Comparison of ENCODE assay signal across 9 cellular contexts in the genomic region with DNA sequence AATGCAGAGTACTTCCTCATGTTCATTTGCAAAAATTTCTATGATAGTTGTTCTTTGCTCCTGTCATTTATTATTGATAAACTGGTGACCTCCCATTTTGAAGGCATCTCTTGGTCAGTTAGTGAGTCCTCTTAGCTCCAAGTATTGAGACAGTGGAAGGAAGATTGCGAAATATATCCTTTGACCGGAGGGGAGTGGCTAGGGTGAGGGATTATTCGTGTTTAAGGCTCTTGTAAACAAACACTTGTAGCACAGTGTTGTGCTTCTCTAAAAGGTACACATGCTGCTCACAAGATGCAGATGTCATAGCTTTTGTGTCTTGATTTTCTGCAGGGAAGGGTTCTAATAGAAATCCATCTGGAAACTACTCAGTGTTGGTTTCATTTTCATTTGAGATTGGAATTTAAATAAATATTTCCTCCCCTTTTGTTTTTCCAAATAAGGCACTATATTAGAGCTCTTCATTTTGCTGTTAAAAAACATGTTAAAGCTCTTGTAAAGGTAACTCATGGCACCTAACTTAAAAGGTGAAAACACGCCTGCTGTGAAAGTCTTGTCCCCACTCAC. TPM values are rescaled to one million over a fixed set of nuclear protein-coding genes. Genes with fewer than 3 reads are reported as not detected.
A peak's percentile ranks its signal among the peaks of the same experiment; 100 is the strongest.
DNase-seq lines count a peak whose midpoint lies in the region; ATAC-seq, FAIRE-seq and TF ChIP-seq lines count a peak whose summit lies in the region.
"Had no signal": no experiment of that assay in that cellular context is flagged by ENCODE, and none has a peak within 500 bp of the region (broad histone marks: within the 10 kb centered on the region; RNA-seq: fewer than 3 reads in every experiment).

No MANE protein-coding gene starts in this region.

- H3K9ac ChIP-seq in endothelial cell of umbilical vein (replicated peaks; ENCODE audit: extremely low read depth, insufficient read depth, low read length), result peak overlapping the region; percentile 1

- H3K27ac ChIP-seq in endothelial cell of umbilical vein (ENCODE audit: insufficient read depth, low read depth, low read length) (peak overlapping the region; percentile 23), neutrophil (peak overlapping the region; percentile 71)

- POLR2A ChIA-PET in endothelial cell of umbilical vein (lab: Charles Lee), result interaction anchor here (1.0 to 1.5 kb wide), 2 partner anchors 22 to 89 kb away, joined by 3 to 4 read pairs; partner anchors contain the start of genes SYAP1 and TXLNG

- no peaks in the 10 kb centered on the region for H3K9me3 Mint-ChIP-seq in Calu3 (ENCODE audit: low read depth, unreplicated experiment)

- H2AFZ ChIP-seq in endothelial cell of umbilical vein (ENCODE audit: low read depth, low read length), result no peak overlapping the region

- no peaks in the 10 kb centered on the region for H3K36me3 ChIP-seq in endothelial cell of umbilical vein (ENCODE audit: control insufficient read depth in 2 of 2, extremely low read depth in 1 of 2, insufficient read depth in 2 of 2, low read length in 2 of 2)
- no peaks in the 10 kb centered on the region for H3K36me3 ChIP-seq in neutrophil

- no peaks in the 10 kb centered on the region for H4K20me1 ChIP-seq in endothelial cell of umbilical vein (replicated peaks; ENCODE audit: control insufficient read depth, extremely low read depth, insufficient read depth, low read length)

- peaks cover 31% of the 10 kb centered on the region for H3K79me2 ChIP-seq in endothelial cell of umbilical vein (ENCODE audit: control insufficient read depth, insufficient read depth, low read length)

- H3K9me1 ChIP-seq in endothelial cell of umbilical vein (replicated peaks; ENCODE audit: control insufficient read depth, extremely low read depth, insufficient read depth, low read length), result no peaks in the 10 kb centered on the region

- peak overlapping the region; percentile 72 for H3K4me2 ChIP-seq in endothelial cell of umbilical vein (ENCODE audit: insufficient read depth, low read length)

- H3K4me3 ChIP-seq in endothelial cell of umbilical vein (replicated peaks in 1 of 3; ENCODE audit: insufficient read depth in 1 of 3, low read depth in 1 of 3, low read length in 3 of 3), result peak overlapping the region in 2 of 3 experiments; percentile 15 to 35
- H3K4me3 ChIP-seq in neutrophil (ENCODE audit: low read depth in 1 of 2, low read length in 1 of 2), result peak overlapping the region; percentile 24 to 54

- intact Hi-C loops in Calu3 (cut with micrococcal nuclease; ENCODE audit: unreplicated experiment), result loop anchor here (1.0 kb wide), 1 partner anchor 59 kb away; no protein-coding TSS in a partner anchor
- intact Hi-C loops in endothelial cell of umbilical vein (cut with micrococcal nuclease), result no loop called here

- TF ChIP-seq CTCF in Calu3 (IDR thresholded peaks at IDR 0.05; ENCODE audit: unreplicated experiment) (no peak), endothelial cell of umbilical vein (IDR thresholded peaks at IDR 0.05; ENCODE audit: extremely low read depth in 1 of 2, insufficient read depth in 1 of 2, low read depth in 1 of 2, low read length in 2 of 2) (no peak), neutrophil (IDR thresholded peaks at IDR 0.05) (no peak)

- CTCF ChIA-PET in Calu3 (lab: Charles Lee) (interaction anchor here (1.6 kb wide), 1 partner anchor 23 kb away, joined by 4 read pairs; no protein-coding TSS in a partner anchor), endothelial cell of umbilical vein (lab: Charles Lee) (interaction anchor here (0.9 to 1.9 kb wide), 14 partner anchors 10 to 238 kb away, joined by 3 to 9 read pairs (median 4); no protein-coding TSS in a partner anchor)

- H3K27me3 Mint-ChIP-seq in Calu3 (ENCODE audit: unreplicated experiment), result no peaks in the 10 kb centered on the region

- TF ChIP-seq POLR2A in endothelial cell of umbilical vein (IDR thresholded peaks at IDR 0.05; ENCODE audit: low read depth, low read length) (no peak), H54 (IDR thresholded peaks at IDR 0.05; ENCODE audit: low read depth, low read length) (no peak)

- H3K4me1 ChIP-seq in endothelial cell of umbilical vein (ENCODE audit: control insufficient read depth, extremely low read depth, insufficient read depth, low read length) (peaks cover 5% of the 10 kb centered on the region), neutrophil (ENCODE audit: control insufficient read depth in 1 of 2, insufficient read depth in 1 of 2, low read depth in 1 of 2, low read length in 1 of 2) (peaks cover 29 to 31% of the 10 kb centered on the region in 2 experiments)

- no peak for FAIRE-seq in endothelial cell of umbilical vein (lab: Jason Lieb, UNC)
- no peak for FAIRE-seq in H54 (lab: Jason Lieb, UNC)

- peaks cover 15% of the 10 kb centered on the region for H3K4me1 Mint-ChIP-seq in Calu3 (ENCODE audit: low read depth, unreplicated experiment)

- H3K9me3 ChIP-seq in endothelial cell of umbilical vein (replicated peaks; ENCODE audit: control insufficient read depth, insufficient read depth, low read length) (no peaks in the 10 kb centered on the region), neutrophil (no peaks in the 10 kb centered on the region)

- H3K36me3 Mint-ChIP-seq in Calu3 (ENCODE audit: insufficient read depth, unreplicated experiment), result peaks cover 13% of the 10 kb centered on the region

- BruUV-seq in Calu3 (replicated peaks; lab: Mats Ljungman, UMichigan) (no TSS peak), endothelial cell of umbilical vein (replicated peaks; lab: Mats Ljungman, UMichigan) (no TSS peak)

- no peak for ATAC-seq in GM21825 (IDR thresholded peaks at IDR 0.05; ENCODE audit: unreplicated experiment)
- ATAC-seq in GM18867 (IDR thresholded peaks at IDR 0.05; ENCODE audit: unreplicated experiment), result no peak

- H3K27me3 ChIP-seq in endothelial cell of umbilical vein (ENCODE audit: control insufficient read depth in 2 of 2, insufficient read depth in 2 of 2, low read length in 2 of 2), result no peaks in the 10 kb centered on the region
- no peaks in the 10 kb centered on the region for H3K27me3 ChIP-seq in neutrophil

- peak overlapping the region; percentile 36 for H3K4me3 Mint-ChIP-seq in Calu3 (ENCODE audit: low read depth, unreplicated experiment)

- DNase-seq in Calu3, result peak; percentile 15
- peak; percentile 8 for DNase-seq in NCI-H226
- peak; percentile 26 for DNase-seq in endothelial cell of umbilical vein (ENCODE audit: low read depth, low spot score)
- no peak for DNase-seq in H54 (ENCODE audit: insufficient read length, low spot score)
- no peak for DNase-seq in germinal center (ENCODE audit: low spot score)
- DNase-seq: activated CD4-positive, alpha-beta T cell treated with anti-CD3 and anti-CD28 coated beads, Interleukin-2, amount 50 U/mL, for 48 hours had no signal

- dilution Hi-C loops in endothelial cell of umbilical vein (cut with MboI; ENCODE audit: extremely low pct_ligation_motif_present, low sequenced_read_pairs), result no loop called here

- H3K27ac Mint-ChIP-seq in Calu3 (ENCODE audit: unreplicated experiment), result no peak overlapping the region

TF ChIP-seq in endothelial cell of umbilical vein, 7 proteins besides CTCF, POLR2A, EP300 and RAD21:
- TF ChIP-seq, protein P1, sequence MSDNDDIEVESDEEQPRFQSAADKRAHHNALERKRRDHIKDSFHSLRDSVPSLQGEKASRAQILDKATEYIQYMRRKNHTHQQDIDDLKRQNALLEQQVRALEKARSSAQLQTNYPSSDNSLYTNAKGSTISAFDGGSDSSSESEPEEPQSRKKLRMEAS (IDR thresholded peaks at IDR 0.05; ENCODE audit: insufficient read depth, insufficient read length), result no peak
- TF ChIP-seq POLR2AphosphoS5 (IDR thresholded peaks at IDR 0.05; ENCODE audit: insufficient read depth, low read depth, low read length) (no peak), MYC (IDR thresholded peaks at IDR 0.05; ENCODE audit: low read depth, low read length) (no peak), EZH2 (IDR thresholded peaks at IDR 0.05; ENCODE audit: borderline replicate concordance, low read depth, low read length, severe bottlenecking) (no peak), GATA2 (IDR thresholded peaks at IDR 0.05; ENCODE audit: insufficient read depth, insufficient read length, low read depth, low read length) (no peak), FOS (IDR thresholded peaks at IDR 0.05; ENCODE audit: borderline replicate concordance, insufficient read depth, low read length) (no peak), JUN (IDR thresholded peaks at IDR 0.05; ENCODE audit: borderline replicate concordance, insufficient read depth, insufficient read length, low read depth) (no peak)

RNA-seq across cellular contexts. Expression of gene TXLNG, which starts 21.8 kb away (rescaled TPM):
- 22.0 and 22.2 TPM in 2 replicates for total RNA-seq in Calu3 (2022)
- 7.3 and 7.6 TPM in 2 replicates for total RNA-seq in endothelial cell of umbilical vein
- polyA plus RNA-seq in endothelial cell of umbilical vein, result 4.8 and 6.8 TPM in 2 replicates
- 5.8 and 5.9 TPM in 2 replicates for polyA plus RNA-seq in endothelial cell of umbilical vein (2011; cell fraction: cytosol; rRNA removed)
- polyA plus RNA-seq in endothelial cell of umbilical vein (2011; cell fraction: nucleus; rRNA removed), result 9.8 and 13.3 TPM in 2 replicates
- 8.3 and 9.8 TPM in 2 replicates for polyA plus RNA-seq in endothelial cell of umbilical vein (2012)
- polyA minus RNA-seq in endothelial cell of umbilical vein, result 5.4 and 6.4 TPM in 2 replicates
- polyA minus RNA-seq in endothelial cell of umbilical vein (2011; cell fraction: cytosol; rRNA and poly(A)+ RNA removed), result 21.2 TPM
- 4.0 and 5.8 TPM in 2 replicates for polyA minus RNA-seq in endothelial cell of umbilical vein (2011; cell fraction: nucleus; rRNA and poly(A)+ RNA removed)

Comparison
In these comparisons a context has a peak if more than half of its experiments do, and no peak if none do; other contexts are left out.
1. DNase-seq: peak in Calu3 (single experiment), NCI-H226 (single experiment) and endothelial cell of umbilical vein (single experiment); none in H54 (single experiment) and germinal center (single experiment).